ENCODE assay signal across 1 cellular context in genomic region chr3:10299679-10300078, GRCh38.
TF ChIP-seq lines count a peak whose summit lies in the region.

No MANE protein-coding gene starts in this region.

TF ChIP-seq in endothelial cell of umbilical vein, 7 proteins besides CTCF, POLR2A, EP300 and RAD21 (continued from another document):
- TF ChIP-seq, protein P1, sequence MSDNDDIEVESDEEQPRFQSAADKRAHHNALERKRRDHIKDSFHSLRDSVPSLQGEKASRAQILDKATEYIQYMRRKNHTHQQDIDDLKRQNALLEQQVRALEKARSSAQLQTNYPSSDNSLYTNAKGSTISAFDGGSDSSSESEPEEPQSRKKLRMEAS (IDR thresholded peaks at IDR 0.05; ENCODE audit: insufficient read depth, insufficient read length) = no peak
- no peak for TF ChIP-seq EZH2 (IDR thresholded peaks at IDR 0.05; ENCODE audit: borderline replicate concordance, low read depth, low read length, severe bottlenecking)
